8 cellular contexts compared by ENCODE assay signal in genomic region chr1:46477153-46477929, GRCh38. TPM values are rescaled to one million over a fixed set of nuclear protein-coding genes. Genes with fewer than 3 reads are reported as not detected.
A peak's percentile ranks its signal among the peaks of the same experiment; 100 is the strongest.
DNase-seq lines count a peak whose midpoint lies in the region; ATAC-seq lines count a peak whose summit lies in the region.

No MANE protein-coding gene starts in this region.

- no peaks in the 10 kb centered on the region for H3K36me3 ChIP-seq in mesenchymal stem cell (ENCODE audit: control insufficient read depth in 1 of 2, insufficient read depth in 2 of 2, low read depth in 1 of 2, low read length in 2 of 2)

- DNase-seq in Daoy (ENCODE audit: low read depth) (peak; percentile 79), NCI-H526 (lab: John Stamatoyannopoulos, UW) (peak; percentile 33 to 75), ecto neural progenitor cell (ENCODE audit: low spot score) (peak; percentile 84), mesenchymal stem cell (peak; percentile 71)
- DNase-seq in activated CD4-positive, alpha-beta memory T cell treated with anti-CD3 and anti-CD28 coated beads, Interleukin-2, amount 10 ng/mL, durations not matched to agents 7 days and 5 days = peak; percentile 79
- DNase-seq in stimulated activated CD8-positive, alpha-beta memory T cell treated with anti-CD3 and anti-CD28 coated beads, Interleukin-15, amount 100 ng/mL, for 4 hours (ENCODE audit: low read depth in 2 of 2) = peak; percentile 44 to 46

- no peak overlapping the region for H3K18ac ChIP-seq in mesenchymal stem cell (ENCODE audit: low read depth in 1 of 2, low read length in 2 of 2)

- POLR2A ChIA-PET in activated CD4-positive, alpha-beta memory T cell treated with anti-CD3 and anti-CD28 coated beads, Interleukin-2, amount 10 ng/mL, durations not matched to agents 7 days and 5 days (lab: Charles Lee) = interaction anchor here (1.0 kb wide), 1 partner anchor 45 kb away, joined by 3 read pairs; no protein-coding TSS in a partner anchor

- no peak overlapping the region for H2AK5ac ChIP-seq in mesenchymal stem cell (ENCODE audit: low read length, severe bottlenecking)

- H3K36me3 Mint-ChIP-seq in activated CD4-positive, alpha-beta memory T cell treated with anti-CD3 and anti-CD28 coated beads, Interleukin-2, amount 10 ng/mL, durations not matched to agents 7 days and 5 days (ENCODE audit: low read depth) = no peaks in the 10 kb centered on the region

- H3K9me3 Mint-ChIP-seq in activated CD4-positive, alpha-beta memory T cell treated with anti-CD3 and anti-CD28 coated beads, Interleukin-2, amount 10 ng/mL, durations not matched to agents 7 days and 5 days = no peaks in the 10 kb centered on the region

- H3K4me3 ChIP-seq in mesenchymal stem cell (ENCODE audit: insufficient read depth in 1 of 2, low read depth in 1 of 2, low read length in 2 of 2) = no peak overlapping the region

- peaks cover 80 to 87% of the 10 kb centered on the region in 2 experiments for H3K27me3 ChIP-seq in mesenchymal stem cell (ENCODE audit: control insufficient read depth in 1 of 2, insufficient read depth in 1 of 2, low read length in 2 of 2)

- H3K23ac ChIP-seq in mesenchymal stem cell (ENCODE audit: low read length in 2 of 2) = no peak overlapping the region

- no peak overlapping the region for H3K9ac ChIP-seq in mesenchymal stem cell (ENCODE audit: low read length)

- no peak overlapping the region for H2BK5ac ChIP-seq in mesenchymal stem cell (ENCODE audit: low read depth, low read length, poor library complexity, severe bottlenecking)

- no peak overlapping the region for H2BK12ac ChIP-seq in mesenchymal stem cell (ENCODE audit: low read length in 2 of 2)

- H3K4ac ChIP-seq in mesenchymal stem cell (ENCODE audit: low read depth in 1 of 2, low read length in 2 of 2) = no peak overlapping the region

- no peak overlapping the region for H4K91ac ChIP-seq in mesenchymal stem cell (ENCODE audit: low read length)

- H3K4me2 ChIP-seq in mesenchymal stem cell (ENCODE audit: low read length, poor library complexity, severe bottlenecking) = no peak overlapping the region

- no peak overlapping the region for H2AFZ ChIP-seq in mesenchymal stem cell (ENCODE audit: low read depth, low read length)

- no peaks in the 10 kb centered on the region for H3K79me1 ChIP-seq in mesenchymal stem cell (replicated peaks; ENCODE audit: low read length, poor library complexity, severe bottlenecking)

- no peak overlapping the region for H3K27ac ChIP-seq in mesenchymal stem cell (ENCODE audit: low read length, poor library complexity, severe bottlenecking)

- H4K8ac ChIP-seq in mesenchymal stem cell (ENCODE audit: low read length) = no peak overlapping the region

- no peak overlapping the region for H3K27ac Mint-ChIP-seq in activated CD4-positive, alpha-beta memory T cell treated with anti-CD3 and anti-CD28 coated beads, Interleukin-2, amount 10 ng/mL, durations not matched to agents 7 days and 5 days

- no peak overlapping the region for H2BK15ac ChIP-seq in mesenchymal stem cell (ENCODE audit: low read depth, poor library complexity, severe bottlenecking)

- no peaks in the 10 kb centered on the region for H3K9me3 ChIP-seq in mesenchymal stem cell (ENCODE audit: control insufficient read depth, low read length)

- no peak overlapping the region for H3K14ac ChIP-seq in mesenchymal stem cell (ENCODE audit: low read length in 2 of 2)

- ATAC-seq in HG02870 (IDR thresholded peaks at IDR 0.05; ENCODE audit: unreplicated experiment) (peak; percentile 75), HG03095 (IDR thresholded peaks at IDR 0.05; ENCODE audit: unreplicated experiment) (no peak)

- 46% methylated on average over 6 of the region's 11 CpGs for WGBS in mesenchymal stem cell

- no peaks in the 10 kb centered on the region for H3K4me1 Mint-ChIP-seq in activated CD4-positive, alpha-beta memory T cell treated with anti-CD3 and anti-CD28 coated beads, Interleukin-2, amount 10 ng/mL, durations not matched to agents 7 days and 5 days

- peaks cover 41% of the 10 kb centered on the region for H3K27me3 Mint-ChIP-seq in activated CD4-positive, alpha-beta memory T cell treated with anti-CD3 and anti-CD28 coated beads, Interleukin-2, amount 10 ng/mL, durations not matched to agents 7 days and 5 days

- CTCF ChIA-PET in activated CD4-positive, alpha-beta memory T cell treated with anti-CD3 and anti-CD28 coated beads, Interleukin-2, amount 10 ng/mL, durations not matched to agents 7 days and 5 days (lab: Charles Lee) = interaction anchor here (0.7 to 7.0 kb wide), 11 partner anchors 10 to 60 kb away, joined by 3 to 87 read pairs (median 5); no protein-coding TSS in a partner anchor

- H2BK120ac ChIP-seq in mesenchymal stem cell (ENCODE audit: low read depth, low read length) = no peak overlapping the region

- H3K4me3 Mint-ChIP-seq in activated CD4-positive, alpha-beta memory T cell treated with anti-CD3 and anti-CD28 coated beads, Interleukin-2, amount 10 ng/mL, durations not matched to agents 7 days and 5 days = no peak overlapping the region

- peaks cover 3% of the 10 kb centered on the region for H3K4me1 ChIP-seq in mesenchymal stem cell (ENCODE audit: control insufficient read depth, insufficient read depth, low read depth, low read length)

RNA-seq across cellular contexts. Expression of gene DMBX1, which starts 12.3 kb away (rescaled TPM):
- 0.80 and 2.1 TPM in 2 replicates for total RNA-seq in Daoy (2014; rRNA removed; shearing (Covaris generic))
- under 1 TPM; 0.30 to 0.38 TPM for total RNA-seq in activated CD4-positive, alpha-beta memory T cell treated with anti-CD3 and anti-CD28 coated beads, Interleukin-2, amount 10 ng/mL, durations not matched to agents 7 days and 5 days
- not detected for polyA plus RNA-seq in mesenchymal stem cell (2013, experiment 1 of 2)
- polyA plus RNA-seq in mesenchymal stem cell (2013, experiment 2 of 2) = not detected
